8 cellular contexts compared by ENCODE assay signal in the genomic region with DNA sequence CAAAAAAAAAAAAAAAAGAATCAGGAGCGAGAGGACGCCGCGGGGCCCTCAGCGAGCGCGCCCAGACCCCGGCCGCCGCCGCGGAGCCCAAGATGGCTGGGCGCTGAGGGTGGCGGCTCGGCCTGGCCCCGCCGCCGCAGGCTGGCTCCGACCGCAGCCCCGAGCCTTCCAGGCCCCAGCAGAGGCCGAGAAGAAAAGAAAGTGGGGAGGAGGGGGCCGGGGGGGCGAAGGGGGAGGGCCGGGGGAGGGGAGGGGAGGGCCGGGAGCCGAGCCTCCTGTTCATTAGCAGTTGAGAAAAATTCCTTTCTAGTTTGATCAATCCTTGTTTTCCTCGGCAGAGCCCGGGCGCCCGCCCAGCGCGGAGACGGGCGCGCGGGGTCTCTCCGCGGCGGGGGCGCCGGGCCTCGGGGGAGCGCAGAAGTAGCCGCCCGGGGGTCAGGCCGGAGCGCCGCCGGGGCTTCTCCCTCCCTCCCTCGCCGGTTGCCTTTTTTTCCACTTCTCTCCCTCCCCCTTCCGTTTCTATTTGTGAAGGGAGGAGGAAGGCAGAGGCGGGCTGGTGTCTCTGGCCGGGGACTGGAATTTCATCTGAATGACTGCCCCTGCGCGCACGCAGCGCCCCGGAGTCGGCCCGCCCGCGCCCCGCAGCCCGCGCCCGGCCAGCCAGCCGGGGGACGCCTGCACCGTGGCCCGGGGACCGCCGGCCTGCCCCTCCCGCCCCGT. TPM values are rescaled to one million over a fixed set of nuclear protein-coding genes. Genes with fewer than 3 reads are reported as not detected.
A peak's percentile ranks its signal among the peaks of the same experiment; 100 is the strongest.
DNase-seq lines count a peak whose midpoint lies in the region; ATAC-seq and TF ChIP-seq lines count a peak whose summit lies in the region.

No MANE protein-coding gene starts in this region.

- H3K9ac ChIP-seq in neural cell (ENCODE audit: low read length), result peak overlapping the region; percentile 99

- ATAC-seq in HG03045 (IDR thresholded peaks at IDR 0.05; ENCODE audit: unreplicated experiment), result peak; percentile 2
- ATAC-seq in gastroesophageal sphincter, result peak; percentile 6
- ATAC-seq in GM21526 (IDR thresholded peaks at IDR 0.05; ENCODE audit: low FRiP score, unreplicated experiment), result no peak

- POLR2A ChIA-PET in OCI-LY7 (lab: Charles Lee), result interaction anchor here (0.6 kb wide), 1 partner anchor 194 kb away, joined by 5 read pairs; no protein-coding TSS in a partner anchor

- H3K36me3 ChIP-seq in OCI-LY7 (ENCODE audit: insufficient read depth, low read length) (peaks cover 22% of the 10 kb centered on the region; the same call in 1 of the 2 replicates), gastroesophageal sphincter (peaks cover 0 to 3% of the 10 kb centered on the region in 2 donors), neural cell (ENCODE audit: insufficient read depth, low read length) (no peaks in the 10 kb centered on the region), urinary bladder (ENCODE audit: insufficient read depth) (no peaks in the 10 kb centered on the region)

- H3K27ac ChIP-seq in OCI-LY7 (ENCODE audit: low read depth, low read length, poor library complexity, severe bottlenecking), result peak overlapping the region; percentile 95
- peak overlapping the region; percentile 97 to 99 (median 98) for H3K27ac ChIP-seq in gastroesophageal sphincter
- peak overlapping the region; percentile 99 for H3K27ac ChIP-seq in neural cell (ENCODE audit: low read length)
- peak overlapping the region; percentile 98 for H3K27ac ChIP-seq in urinary bladder (ENCODE audit: low read depth)

- DNase-seq in COLO668 (lab: John Stamatoyannopoulos, UW; ENCODE audit: unreplicated experiment), result peak; percentile 74
- peak; percentile 70 for DNase-seq in OCI-LY7 (ENCODE audit: low spot score)
- DNase-seq in activated naive CD4-positive, alpha-beta T cell treated with anti-CD3 and anti-CD28 coated beads, Interleukin-2, amount 50 U/mL, for 16 hours, result peak; percentile 52

- no peaks in the 10 kb centered on the region for H3F3A ChIP-seq in neural cell (ENCODE audit: insufficient read depth, low read length, poor library complexity, severe bottlenecking)

- TF ChIP-seq RAD21 in neural cell (conservative IDR thresholded peaks at IDR 0.05), result no peak

- 0% methylated on average over 5 to 15 of the region's 76 CpGs for WGBS in gastroesophageal sphincter (ENCODE audit: low coverage in 1 of 2), 2 donors
- under 1% methylated on average over 72 of the region's 76 CpGs for WGBS in urinary bladder

- peak overlapping the region; percentile 84 for H3K4me3 ChIP-seq in OCI-LY7 (ENCODE audit: low read depth, low read length, poor library complexity, severe bottlenecking)
- H3K4me3 ChIP-seq in gastroesophageal sphincter, result peak overlapping the region; percentile 50 to 69
- peak overlapping the region; percentile 97 for H3K4me3 ChIP-seq in neural cell (ENCODE audit: low read length)
- peak overlapping the region; percentile 89 for H3K4me3 ChIP-seq in urinary bladder (ENCODE audit: low read depth, low read length)

- peaks cover 40% of the 10 kb centered on the region for H3K79me2 ChIP-seq in OCI-LY7 (ENCODE audit: insufficient read depth, low read depth, low read length)
- H3K79me2 ChIP-seq in neural cell (replicated peaks; ENCODE audit: insufficient read depth, low read length), result peaks cover 53% of the 10 kb centered on the region

- H3K4me1 ChIP-seq in OCI-LY7 (ENCODE audit: insufficient read depth, low read length, poor library complexity, severe bottlenecking) (peaks cover 25% of the 10 kb centered on the region), gastroesophageal sphincter (peaks cover 0 to 38% (median 16%) of the 10 kb centered on the region in 3 donors), urinary bladder (ENCODE audit: insufficient read depth) (no peaks in the 10 kb centered on the region)

- peak overlapping the region; percentile 23; the same call in 1 of the 2 replicates for H2AFZ ChIP-seq in OCI-LY7 (ENCODE audit: low read length)
- H2AFZ ChIP-seq in neural cell (ENCODE audit: low read depth, low read length), result no peak overlapping the region

- H4K20me1 ChIP-seq in OCI-LY7 (ENCODE audit: insufficient read depth, low read length), result no peaks in the 10 kb centered on the region
- H4K20me1 ChIP-seq in neural cell (ENCODE audit: insufficient read depth), result peaks cover 14% of the 10 kb centered on the region

- TF ChIP-seq EP300 in gastroesophageal sphincter (IDR thresholded peaks at IDR 0.05), result no peak
- TF ChIP-seq EP300 in neural cell (conservative IDR thresholded peaks at IDR 0.05; ENCODE audit: poor library complexity, severe bottlenecking), result no peak

- peak overlapping the region; percentile 82 for H3K4me2 ChIP-seq in OCI-LY7 (ENCODE audit: low read length)
- H3K4me2 ChIP-seq in neural cell (ENCODE audit: low read length), result peak overlapping the region; percentile 48

- H3K9me3 ChIP-seq in OCI-LY7 (ENCODE audit: low read length), result no peaks in the 10 kb centered on the region
- H3K9me3 ChIP-seq in gastroesophageal sphincter, result no peaks in the 10 kb centered on the region
- no peaks in the 10 kb centered on the region for H3K9me3 ChIP-seq in neural cell (ENCODE audit: low read length)

- no TSS peak for BruUV-seq in OCI-LY7 (replicated peaks; lab: Mats Ljungman, UMichigan)

- peak; percentile 77 to 80 for TF ChIP-seq POLR2A in gastroesophageal sphincter (IDR thresholded peaks at IDR 0.05)

- CTCF ChIA-PET in OCI-LY7 (lab: Charles Lee; ENCODE audit: unreplicated experiment), result interaction anchor here (1.0 kb wide), 1 partner anchor 70 kb away, joined by 3 read pairs; the partner anchor contains the start of gene ARL3

- H3K27me3 ChIP-seq in gastroesophageal sphincter (no peaks in the 10 kb centered on the region), neural cell (ENCODE audit: insufficient read depth, low read depth, low read length) (no peaks in the 10 kb centered on the region)

- TF ChIP-seq CTCF in OCI-LY7 (conservative IDR thresholded peaks at IDR 0.05; ENCODE audit: low read length) (no peak), gastroesophageal sphincter (IDR thresholded peaks at IDR 0.05) (no peak), neural cell (IDR thresholded peaks at IDR 0.05; ENCODE audit: poor library complexity, severe bottlenecking) (no peak)

- H3K9me2 ChIP-seq in OCI-LY7 (ENCODE audit: insufficient read depth, low read length) (no peaks in the 10 kb centered on the region), neural cell (ENCODE audit: insufficient read depth, low read length) (no peaks in the 10 kb centered on the region)

- intact Hi-C loops in OCI-LY7 (cut with micrococcal nuclease; ENCODE audit: unreplicated experiment), result loop anchor here (5.0 to 10.0 kb wide), 2 partner anchors 811 to 949 kb away; partner anchors contain the start of gene FBXW4

TF ChIP-seq in neural cell, 6 proteins besides CTCF, POLR2A, EP300 and RAD21:
- TF ChIP-seq TAF1 (IDR thresholded peaks at IDR 0.05; ENCODE audit: low read depth) (no peak), EZH2 (IDR thresholded peaks at IDR 0.05; ENCODE audit: borderline replicate concordance, insufficient read depth, low read length, poor library complexity, severe bottlenecking) (no peak), MXI1 (conservative IDR thresholded peaks at IDR 0.05; ENCODE audit: poor library complexity, severe bottlenecking) (no peak), REST (IDR thresholded peaks at IDR 0.05; ENCODE audit: borderline replicate concordance) (no peak), SMC3 (conservative IDR thresholded peaks at IDR 0.05; ENCODE audit: poor library complexity) (no peak), POLR2AphosphoS5 (IDR thresholded peaks at IDR 0.05) (no peak)

RNA-seq across cellular contexts. Expression of gene TRIM8, which starts 0.8 kb away (rescaled TPM):
- 54.2 and 67.3 TPM in 2 replicates for total RNA-seq in OCI-LY7 (2014; rRNA removed; shearing (Covaris generic))
- total RNA-seq in OCI-LY7 (2022) (73.1 and 92.1 TPM in 2 replicates), gastroesophageal sphincter (100 to 1,000 TPM in 3 of 4 donors, 10 to 100 TPM in 1; 96.7 to 171 (median 131) TPM), urinary bladder (35.5 TPM)
- polyA plus RNA-seq in neural cell (47.5 and 59.2 TPM in 2 replicates), urinary bladder (116 TPM)
- 63.4 and 77.9 TPM in 2 replicates for polyA minus RNA-seq in neural cell
